Comparison of ENCODE assay signal across 1 cellular context in the genomic region with DNA sequence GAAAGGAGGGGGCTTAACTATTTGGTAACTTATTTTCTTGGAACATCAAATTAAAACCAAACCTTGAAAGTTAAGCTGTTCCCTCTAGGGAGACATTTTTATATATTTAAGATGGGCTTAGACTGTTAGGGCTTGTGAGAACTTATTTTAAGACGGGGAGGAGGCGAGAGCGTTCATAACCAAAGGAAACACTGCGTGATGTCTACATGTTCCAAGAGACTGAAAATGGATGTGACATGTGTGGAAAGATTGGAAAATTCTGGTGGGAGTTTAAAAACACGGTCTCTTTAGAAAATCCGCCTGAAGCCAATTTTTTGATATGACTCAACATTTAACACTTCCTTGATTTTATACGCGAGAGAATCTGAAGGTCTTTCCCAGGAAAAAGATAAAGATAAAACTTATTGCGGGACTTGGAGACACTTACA.
TF ChIP-seq lines count a peak whose summit lies in the region.

No MANE protein-coding gene starts in this region.

TF ChIP-seq in H1, 55 proteins besides CTCF, POLR2A, EP300 and RAD21:
- no peak for TF ChIP-seq HDAC2 (IDR thresholded peaks at IDR 0.05; ENCODE audit: borderline replicate concordance in 1 of 2, low read depth in 2 of 2, low read length in 2 of 2)
- no peak for TF ChIP-seq FOSL1 (IDR thresholded peaks at IDR 0.05; ENCODE audit: insufficient read depth, low read depth, low read length)
- no peak for TF ChIP-seq NRF1 (IDR thresholded peaks at IDR 0.05; ENCODE audit: low read depth, low read length)
- 0 out of 2 replicates have a peak, but pooled peaks have one; percentile 4 for TF ChIP-seq CHD1 (IDR thresholded peaks at IDR 0.05; ENCODE audit: low read depth, low read length)
